ENCODE assay signal across 20 cellular contexts in genomic region chr4:172009461-172009860, GRCh38.
"Had no signal": no experiment of that assay in that cellular context is flagged by ENCODE, and none has a peak within 500 bp of the region (broad histone marks: within the 10 kb centered on the region; RNA-seq: fewer than 3 reads in every experiment).

No MANE protein-coding gene starts in this region.

- H3K4me3 ChIP-seq: dorsolateral prefrontal cortex, gastrocnemius medialis, hepatocyte, left ventricle myocardium inferior, lung, pancreas, right lobe of liver, tibial artery, upper lobe of left lung, vagina had no signal

- DNase-seq: cortex of kidney; dorsolateral prefrontal cortex; effector CD8-positive, alpha-beta T cell; gastrocnemius medialis; kidney; left cardiac atrium; left ventricle myocardium inferior; mesenchymal stem cell; midbrain; occipital lobe; pancreas; right lobe of liver; stimulated activated CD4-positive, alpha-beta T cell treated with anti-CD3 and anti-CD28 coated beads, Interleukin-4, amount 100 ng/mL, for 1 hour; stimulated activated CD8-positive, alpha-beta memory T cell treated with anti-CD3 and anti-CD28 coated beads, Interleukin-4, amount 100 ng/mL, for 48 hours; tibial artery; upper lobe of left lung had no signal

- FAIRE-seq: kidney, pancreas had no signal

- ATAC-seq: gastrocnemius medialis; left cardiac atrium; pancreas; right lobe of liver; stimulated activated effector memory CD8-positive, alpha-beta T cell treated with anti-CD3 and anti-CD28 coated beads, Interleukin-12 subunit alpha, Interleukin-12 subunit beta, amount 100 ng/mL, for 72 hours had no signal
